10 cellular contexts compared by ENCODE assay signal in genomic region chr2:54999182-54999581, GRCh38. TPM values are rescaled to one million over a fixed set of nuclear protein-coding genes. Genes with fewer than 3 reads are reported as not detected.
DNase-seq lines count a peak whose midpoint lies in the region; ATAC-seq and TF ChIP-seq lines count a peak whose summit lies in the region.
"Had no signal": no experiment of that assay in that cellular context is flagged by ENCODE, and none has a peak within 500 bp of the region (broad histone marks: within the 10 kb centered on the region; RNA-seq: fewer than 3 reads in every experiment).

No MANE protein-coding gene starts in this region.

- CTCF ChIA-PET in activated naive CD4-positive, alpha-beta T cell treated with anti-CD3 and anti-CD28 coated beads for 36 hours (lab: Charles Lee): interaction anchor here (1.2 to 1.4 kb wide), 2 partner anchors 13 to 49 kb away, joined by 3 to 4 read pairs; no protein-coding TSS in a partner anchor

- peak overlapping the region; percentile 38 for H3K27ac ChIP-seq in VCaP
- H3K27ac ChIP-seq: vagina had no signal

- H3K27me3 Mint-ChIP-seq in mesothelial cell of epicardium (ENCODE audit: low read depth): no peaks in the 10 kb centered on the region
- no peaks in the 10 kb centered on the region for H3K27me3 Mint-ChIP-seq in activated naive CD4-positive, alpha-beta T cell treated with anti-CD3 and anti-CD28 coated beads for 36 hours (ENCODE audit: low read depth)

- peaks cover 4% of the 10 kb centered on the region for H3K36me3 Mint-ChIP-seq in mesothelial cell of epicardium
- no peaks in the 10 kb centered on the region for H3K36me3 Mint-ChIP-seq in activated naive CD4-positive, alpha-beta T cell treated with anti-CD3 and anti-CD28 coated beads for 36 hours (ENCODE audit: low read depth)
- peaks cover 0 to 5% of the 10 kb centered on the region in 2 donors for H3K36me3 Mint-ChIP-seq in activated naive CD4-positive, alpha-beta T cell treated with anti-CD3 and anti-CD28 coated beads, Interleukin-2, amount 50 U/mL, for 72 hours

- no peak overlapping the region for H3K4me3 Mint-ChIP-seq in mesothelial cell of epicardium
- no peak overlapping the region for H3K4me3 Mint-ChIP-seq in activated naive CD4-positive, alpha-beta T cell treated with anti-CD3 and anti-CD28 coated beads for 36 hours
- H3K4me3 Mint-ChIP-seq: neural crest cell had no signal

- DNase-seq in DMS 273 (lab: John Stamatoyannopoulos, UW; ENCODE audit: unreplicated experiment): peak; percentile 74
- peak; percentile 45 for DNase-seq in KBM-7
- DNase-seq in mesothelial cell of epicardium (ENCODE audit: low spot score in 2 of 2, unreplicated experiment in 2 of 2): no peak
- no peak for DNase-seq in NCI-H146 treated with DMSO at 0.1 percent for 48 hours (lab: John Stamatoyannopoulos, UW; ENCODE audit: unreplicated experiment)
- DNase-seq in T-helper 1 cell: no peak
- DNase-seq in activated naive CD4-positive, alpha-beta T cell treated with anti-CD3 and anti-CD28 coated beads for 36 hours: no peak
- DNase-seq in activated naive CD4-positive, alpha-beta T cell treated with anti-CD3 and anti-CD28 coated beads, Interleukin-2, amount 50 U/mL, for 72 hours (ENCODE audit: low spot score in 2 of 2): no peak

- TF ChIP-seq CTCF in VCaP (conservative IDR thresholded peaks at IDR 0.05): no peak
- TF ChIP-seq CTCF in mesothelial cell of epicardium (IDR thresholded peaks at IDR 0.05; ENCODE audit: unreplicated experiment): no peak

- no peaks in the 10 kb centered on the region for H3K9me3 Mint-ChIP-seq in mesothelial cell of epicardium
- no peaks in the 10 kb centered on the region for H3K9me3 Mint-ChIP-seq in activated naive CD4-positive, alpha-beta T cell treated with anti-CD3 and anti-CD28 coated beads for 36 hours
- no peaks in the 10 kb centered on the region for H3K9me3 Mint-ChIP-seq in activated naive CD4-positive, alpha-beta T cell treated with anti-CD3 and anti-CD28 coated beads, Interleukin-2, amount 50 U/mL, for 72 hours
- H3K9me3 Mint-ChIP-seq: neural crest cell had no signal

- intact Hi-C loops in activated naive CD4-positive, alpha-beta T cell treated with anti-CD3 and anti-CD28 coated beads for 36 hours (cut with micrococcal nuclease): no loop called here

- H3K27ac Mint-ChIP-seq in mesothelial cell of epicardium: peak overlapping the region; percentile 54
- H3K27ac Mint-ChIP-seq in activated naive CD4-positive, alpha-beta T cell treated with anti-CD3 and anti-CD28 coated beads for 36 hours: no peak overlapping the region
- no peak overlapping the region for H3K27ac Mint-ChIP-seq in activated naive CD4-positive, alpha-beta T cell treated with anti-CD3 and anti-CD28 coated beads, Interleukin-2, amount 50 U/mL, for 72 hours

- in situ Hi-C loops in KBM-7 (cut with MboI; ENCODE audit: low pct_unique_long_range_greater_than_20kb, low sequenced_read_pairs): no loop called here

- peaks cover 35% of the 10 kb centered on the region for H3K4me1 Mint-ChIP-seq in mesothelial cell of epicardium
- peaks cover 61% of the 10 kb centered on the region for H3K4me1 Mint-ChIP-seq in activated naive CD4-positive, alpha-beta T cell treated with anti-CD3 and anti-CD28 coated beads for 36 hours (ENCODE audit: low read depth)

- no peak for ATAC-seq in activated naive CD4-positive, alpha-beta T cell treated with anti-CD3 and anti-CD28 coated beads, Interleukin-2, amount 50 U/mL, for 72 hours

RNA-seq across cellular contexts. Expression of gene RTN4, which starts 51.1 kb away (rescaled TPM):
- 173 to 179 TPM (median 178 TPM) in 3 replicates for total RNA-seq in mesothelial cell of epicardium
- total RNA-seq in activated naive CD4-positive, alpha-beta T cell treated with anti-CD3 and anti-CD28 coated beads for 36 hours: 10 to 100 TPM; 76.4 to 76.7 TPM
- 10 to 100 TPM; 86.5 to 88.5 TPM for total RNA-seq in activated naive CD4-positive, alpha-beta T cell treated with anti-CD3 and anti-CD28 coated beads, Interleukin-2, amount 50 U/mL, for 72 hours

Comparison
In these comparisons a context has a peak if more than half of its experiments do, and no peak if none do; other contexts are left out.
1. DNase-seq: peak in DMS 273 (single experiment) and KBM-7 (single experiment); none in mesothelial cell of epicardium (0 of 2), NCI-H146 treated with DMSO at 0.1 percent for 48 hours (single experiment), T-helper 1 cell (0 of 5), activated naive CD4-positive, alpha-beta T cell treated with anti-CD3 and anti-CD28 coated beads for 36 hours (single experiment) and activated naive CD4-positive, alpha-beta T cell treated with anti-CD3 and anti-CD28 coated beads, Interleukin-2, amount 50 U/mL, for 72 hours (0 of 2).